Comparison of ENCODE assay signal across 8 cellular contexts in the genomic region with DNA sequence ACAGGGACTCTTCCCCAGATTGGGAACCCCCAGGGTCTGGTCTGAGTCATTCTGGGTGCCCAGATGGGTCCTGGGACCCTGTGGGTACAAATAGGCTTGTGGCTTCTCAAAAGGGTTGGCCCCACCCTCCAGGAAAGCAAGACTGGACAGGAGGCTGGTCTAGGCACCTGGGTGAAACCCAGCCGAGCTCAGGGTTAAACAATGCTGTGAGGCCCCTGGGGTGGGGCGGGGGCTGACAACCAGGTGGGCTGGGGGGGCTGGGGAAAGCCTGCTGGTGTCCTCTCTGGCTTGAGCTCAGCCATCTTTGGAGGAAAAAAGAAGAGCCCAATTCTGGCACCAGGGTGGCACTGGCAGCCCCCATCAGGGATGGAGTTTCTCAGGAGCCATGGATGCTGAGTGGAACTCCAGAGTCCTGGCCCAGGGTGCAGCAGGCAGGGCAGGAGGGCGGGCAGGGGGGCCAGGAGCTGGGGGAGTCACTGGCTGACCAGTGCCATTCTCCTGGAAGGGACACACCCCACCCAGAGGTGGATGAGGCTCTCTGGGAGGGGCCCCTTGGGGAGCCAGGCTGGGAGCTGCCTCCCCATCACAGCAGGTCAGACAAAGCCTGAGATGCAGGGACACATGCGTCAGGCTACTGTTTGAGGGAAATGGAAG. TPM values are rescaled to one million over a fixed set of nuclear protein-coding genes. Genes with fewer than 3 reads are reported as not detected.
DNase-seq lines count a peak whose midpoint lies in the region; ATAC-seq and TF ChIP-seq lines count a peak whose summit lies in the region.

No MANE protein-coding gene starts in this region.

- H3K36me3 Mint-ChIP-seq in CD4-positive, alpha-beta T cell (ENCODE audit: low read depth): no peaks in the 10 kb centered on the region

- 75% methylated on average over 2 of the region's 4 CpGs; no CpG with 5 or more reads in 1 of the 2 donors for WGBS in esophagus squamous epithelium, 2 donors

- H3K4me3 Mint-ChIP-seq in CD4-positive, alpha-beta T cell: peak overlapping the region; percentile 54

- CTCF ChIA-PET in CD4-positive, alpha-beta T cell (lab: Charles Lee): no interaction called here

- no peak for ATAC-seq in CD4-positive, alpha-beta T cell (ENCODE audit: poor library complexity)
- ATAC-seq in RWPE2 (ENCODE audit: low read depth) (no peak), HG02610 (IDR thresholded peaks at IDR 0.05; ENCODE audit: unreplicated experiment) (no peak)

- H3K27me3 ChIP-seq in CD4-positive, alpha-beta T cell (ENCODE audit: control insufficient read depth, insufficient read depth, low read length): peaks cover 52% of the 10 kb centered on the region
- H3K27me3 ChIP-seq in RWPE2 (ENCODE audit: insufficient read depth, poor library complexity, severe bottlenecking) (no peaks in the 10 kb centered on the region), esophagus squamous epithelium (peaks cover 0 to 65% (median 0%) of the 10 kb centered on the region in 4 donors), neutrophil (peaks cover 10% of the 10 kb centered on the region)

- no peak overlapping the region for H3K27ac ChIP-seq in CD4-positive, alpha-beta T cell (ENCODE audit: low read depth, low read length)
- H3K27ac ChIP-seq in RWPE2 (ENCODE audit: poor library complexity, severe bottlenecking): no peak overlapping the region
- H3K27ac ChIP-seq in esophagus squamous epithelium: peak overlapping the region in 3 of 4 donors; percentile 53 to 74 (median 62)
- H3K27ac ChIP-seq in neutrophil: peak overlapping the region; percentile 66

- H3K9me3 ChIP-seq in CD4-positive, alpha-beta T cell (ENCODE audit: control insufficient read depth, low read length): no peaks in the 10 kb centered on the region
- H3K9me3 ChIP-seq in RWPE2 (ENCODE audit: severe bottlenecking) (no peaks in the 10 kb centered on the region), esophagus squamous epithelium (no peaks in the 10 kb centered on the region), neutrophil (no peaks in the 10 kb centered on the region)

- H3K4me1 ChIP-seq in RWPE2 (ENCODE audit: insufficient read depth, poor library complexity, severe bottlenecking) (no peaks in the 10 kb centered on the region), esophagus squamous epithelium (peaks cover 25 to 67% (median 38%) of the 10 kb centered on the region in 3 donors), neutrophil (ENCODE audit: control insufficient read depth in 1 of 2, insufficient read depth in 1 of 2, low read depth in 1 of 2, low read length in 1 of 2) (peaks cover 50 to 52% of the 10 kb centered on the region in 2 experiments)

- POLR2A ChIA-PET in CD4-positive, alpha-beta T cell (lab: Charles Lee): no interaction called here

- H3K27me3 Mint-ChIP-seq in CD4-positive, alpha-beta T cell: peaks cover 35% of the 10 kb centered on the region

- no peak for TF ChIP-seq CTCF in CD4-positive, alpha-beta T cell (IDR thresholded peaks at IDR 0.05)
- TF ChIP-seq CTCF in RWPE2 (IDR thresholded peaks at IDR 0.05; ENCODE audit: poor library complexity, severe bottlenecking) (no peak), esophagus squamous epithelium (IDR thresholded peaks at IDR 0.05) (no peak), neutrophil (IDR thresholded peaks at IDR 0.05) (no peak)

- no peak for DNase-seq in CD4-positive, alpha-beta T cell
- DNase-seq in RWPE2 (ENCODE audit: low spot score) (no peak), esophagus squamous epithelium (lab: John Stamatoyannopoulos, UW) (no peak), ureter (ENCODE audit: low spot score) (no peak), NCI-H2107 (lab: John Stamatoyannopoulos, UW) (no peak)
- DNase-seq in activated CD4-positive, CD25-positive, alpha-beta regulatory T cell (lab: John Stamatoyannopoulos, UW): no peak

- peaks cover 10% of the 10 kb centered on the region for H3K4me1 Mint-ChIP-seq in CD4-positive, alpha-beta T cell (ENCODE audit: low read depth)

- intact Hi-C loops in CD4-positive, alpha-beta T cell (cut with DNase I, micrococcal nuclease): loop anchor here (5.0 to 10.0 kb wide), 3 partner anchors 218 to 238 kb away; a partner anchor contains a TSS
- intact Hi-C loops in esophagus squamous epithelium (cut with DNase I): loop anchor here (5.0 kb wide), 1 partner anchor 38 kb away; no protein-coding TSS in a partner anchor

- no peak for TF ChIP-seq POLR2A in esophagus squamous epithelium (IDR thresholded peaks at IDR 0.05)

- H3K9me3 Mint-ChIP-seq in CD4-positive, alpha-beta T cell: no peaks in the 10 kb centered on the region

- H3K36me3 ChIP-seq in RWPE2 (ENCODE audit: low read depth): no peaks in the 10 kb centered on the region
- peaks cover 0 to 13% (median 0%) of the 10 kb centered on the region in 3 donors for H3K36me3 ChIP-seq in esophagus squamous epithelium
- peaks cover 20% of the 10 kb centered on the region for H3K36me3 ChIP-seq in neutrophil

- H3K4me3 ChIP-seq in RWPE2 (ENCODE audit: severe bottlenecking): peak overlapping the region; percentile 47
- H3K4me3 ChIP-seq in esophagus squamous epithelium: peak overlapping the region; percentile 48 to 77 (median 66)
- H3K4me3 ChIP-seq in neutrophil (ENCODE audit: low read depth in 1 of 2, low read length in 1 of 2): peak overlapping the region; percentile 85 to 90

- no peak overlapping the region for H3K27ac Mint-ChIP-seq in CD4-positive, alpha-beta T cell

RNA-seq across cellular contexts. Expression of a gene that starts 1.1 kb away (rescaled TPM):
- total RNA-seq in CD4-positive, alpha-beta T cell: under 1 TPM; 0.71 to 0.75 TPM
- 10 to 100 TPM; 19.8 to 69.7 (median 36.3) TPM for total RNA-seq in esophagus squamous epithelium
- 26.7 TPM for total RNA-seq in ureter

RNA-seq across cellular contexts. Expression of a gene that starts 7.9 kb away (rescaled TPM):
- under 1 TPM in 1 of 2 experiments, not detected in 1; 0.22 TPM for total RNA-seq in CD4-positive, alpha-beta T cell
- 10 to 100 TPM in 1 of 4 donors, 1 to 10 TPM in 3; 4.8 to 40.0 (median 9.7) TPM for total RNA-seq in esophagus squamous epithelium
- total RNA-seq in ureter: 2.1 TPM

RNA-seq across cellular contexts. Expression of a gene that starts 45.2 kb away (rescaled TPM):
- not detected for total RNA-seq in CD4-positive, alpha-beta T cell
- total RNA-seq in esophagus squamous epithelium: 1 to 10 TPM in 1 of 4 donors, under 1 TPM in 3; 0.18 to 4.4 (median 0.26) TPM
- total RNA-seq in ureter: 13.0 TPM

Comparison
In these comparisons a context has a peak if more than half of its experiments do, and no peak if none do; other contexts are left out.
1. H3K27ac ChIP-seq: peak in esophagus squamous epithelium (3 of 4) and neutrophil (single experiment); none in CD4-positive, alpha-beta T cell (single experiment) and RWPE2 (single experiment).
2. RNA of a gene that starts 1.1 kb away (total RNA-seq): 19.8 to 69.7 TPM in esophagus squamous epithelium and 26.7 TPM in ureter (single experiment); 0.71 to 0.75 TPM in CD4-positive, alpha-beta T cell; every median in the first group is over 10 times any median in the second.
3. Peak in every context shown above with its lines, with median percentiles within 50 percentile points of each other: H3K4me3 ChIP-seq.